18 cellular contexts compared by ENCODE assay signal in the genomic region with DNA sequence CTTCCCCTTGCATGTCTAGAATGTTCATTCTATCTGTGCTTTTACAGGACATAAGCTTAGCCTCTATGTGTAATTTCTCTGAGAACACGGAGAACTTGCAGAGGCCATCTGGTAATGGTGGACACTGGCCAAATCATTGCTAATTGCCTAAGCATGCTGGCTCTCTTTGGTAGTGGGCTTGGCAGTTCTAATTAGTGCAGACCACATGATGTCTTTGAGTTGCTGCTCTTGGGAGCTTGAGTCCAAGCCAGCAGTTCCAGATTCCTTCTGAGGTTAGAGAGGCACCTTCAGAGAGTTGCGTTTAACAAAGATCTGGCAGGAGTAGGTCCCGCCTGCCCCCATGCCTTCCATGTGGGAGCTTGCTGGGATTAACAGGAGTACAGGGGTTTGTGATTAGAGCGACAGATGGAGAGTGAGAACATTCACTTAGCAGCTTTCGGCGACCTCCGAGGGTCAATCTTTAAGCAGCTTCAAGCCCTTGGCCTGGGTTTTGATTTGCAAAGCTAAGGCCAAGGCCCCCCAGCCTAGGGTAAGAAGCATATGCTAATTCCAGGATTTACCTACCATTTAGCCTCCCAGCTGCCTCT.
DNase-seq lines count a peak whose midpoint lies in the region; ATAC-seq, FAIRE-seq and TF ChIP-seq lines count a peak whose summit lies in the region.
"Had no signal": no experiment of that assay in that cellular context is flagged by ENCODE, and none has a peak within 500 bp of the region (broad histone marks: within the 10 kb centered on the region; RNA-seq: fewer than 3 reads in every experiment).

No MANE protein-coding gene starts in this region.

- no peak overlapping the region for H3K4me3 ChIP-seq in heart right ventricle
- no peak overlapping the region for H3K4me3 ChIP-seq in small intestine (ENCODE audit: low read depth in 1 of 2, low read length in 2 of 2)
- H3K4me3 ChIP-seq: adrenal gland, tibial nerve had no signal

- peaks cover 0 to 26% (median 13%) of the 10 kb centered on the region in 9 donors for H3K4me1 ChIP-seq in heart right ventricle
- peaks cover 0 to 3% of the 10 kb centered on the region in 2 donors for H3K4me1 ChIP-seq in small intestine (ENCODE audit: control insufficient read depth in 2 of 2, insufficient read depth in 1 of 2, low read depth in 1 of 2, low read length in 1 of 2)
- H3K4me1 ChIP-seq: adrenal gland, tibial nerve had no signal

- intact Hi-C loops in heart right ventricle (cut with DNase I) = no loop called here

- DNase-seq in NCI-H446 (lab: John Stamatoyannopoulos, UW) (peak; percentile 76 to 92), astrocyte of the hippocampus (ENCODE audit: low read depth, low spot score) (peak; percentile 93), heart right ventricle (peak in 1 of 2 donors; percentile 44), putamen (ENCODE audit: low spot score) (peak; percentile 7), GDM1 (lab: John Stamatoyannopoulos, UW) (no peak), small intestine (no peak)
- DNase-seq: islet precursor cell, mesenchymal stem cell, NCI-H2171, SHP77, T-helper 17 cell had no signal

- ATAC-seq in heart right ventricle = peak; percentile 63 to 86 (median 79)
- no peak for ATAC-seq in HG02623 (IDR thresholded peaks at IDR 0.05; ENCODE audit: unreplicated experiment)
- ATAC-seq: activated CD4-positive, CD25-positive, alpha-beta regulatory T cell treated with anti-CD3 and anti-CD28 coated beads, Interleukin-2, amount 50 U/mL, for 24 hours; activated T-helper 17 cell treated with anti-CD3 and anti-CD28 coated beads, Interleukin-2, amount 50 U/mL, for 72 hours; stimulated activated memory B cell treated with anti-CD40 and anti-IgM and Interleukin-4, amounts not matched to agents 10 μg/mL and 1 μg/mL and 100 μg/mL, for 72 hours; T-helper 17 cell had no signal

- WGBS in heart right ventricle, 2 donors = 25 to 35% methylated on average over 7 of the region's 7 CpGs
- WGBS in small intestine, 3 donors = 58 to 71% (median 66%) methylated on average over 7 of the region's 7 CpGs

- H3K9me3 ChIP-seq in heart right ventricle (peaks cover 0 to under 1% (median 0%) of the 10 kb centered on the region in 11 donors), small intestine (ENCODE audit: control insufficient read depth, low read depth) (no peaks in the 10 kb centered on the region)
- H3K9me3 ChIP-seq: adrenal gland, tibial nerve had no signal

- H3K27ac ChIP-seq in heart right ventricle (no peak overlapping the region), small intestine (ENCODE audit: low read depth in 1 of 2, low read length in 1 of 2) (no peak overlapping the region)
- H3K27ac ChIP-seq: adrenal gland, tibial nerve had no signal

- H3K36me3 ChIP-seq in heart right ventricle (no peaks in the 10 kb centered on the region), small intestine (ENCODE audit: control insufficient read depth in 2 of 2, insufficient read depth in 2 of 2, low read length in 2 of 2) (no peaks in the 10 kb centered on the region)
- H3K36me3 ChIP-seq: adrenal gland, tibial nerve had no signal

- no peak for FAIRE-seq in small intestine (lab: Jason Lieb, UNC)
- FAIRE-seq: H54 had no signal

- no peak for TF ChIP-seq CTCF in heart right ventricle (IDR thresholded peaks at IDR 0.05)

- H3K27me3 ChIP-seq in heart right ventricle (no peaks in the 10 kb centered on the region), small intestine (ENCODE audit: control insufficient read depth in 2 of 2, insufficient read depth in 2 of 2, low read length in 2 of 2) (no peaks in the 10 kb centered on the region)
- H3K27me3 ChIP-seq: adrenal gland, tibial nerve had no signal

Comparison
In these comparisons a context has a peak if more than half of its experiments do, and no peak if none do; other contexts are left out.
1. DNase-seq: peak in NCI-H446 (2 of 2), astrocyte of the hippocampus (single experiment) and putamen (single experiment); none in GDM1 (single experiment) and small intestine (single experiment).